In genomic region chr17:8060274-8060673, GRCh38 we compare ENCODE assay signal across 8 cellular contexts. TPM values are rescaled to one million over a fixed set of nuclear protein-coding genes. Genes with fewer than 3 reads are reported as not detected.
DNase-seq lines count a peak whose midpoint lies in the region; ATAC-seq and TF ChIP-seq lines count a peak whose summit lies in the region.

No MANE protein-coding gene starts in this region.

- H3K27ac ChIP-seq in heart right ventricle = no peak overlapping the region

- DNase-seq in DMS79 (lab: John Stamatoyannopoulos, UW) (peak; percentile 51), Kasumi-1 (lab: John Stamatoyannopoulos, UW) (peak; percentile 24 to 34), SHP77 treated with DMSO at 0.1 percent for 48 hours (lab: John Stamatoyannopoulos, UW) (peak; percentile 83), adipocyte (ENCODE audit: low read depth) (peak; percentile 93), heart right ventricle (peak in 1 of 2 donors; percentile 66), retina (peak; percentile 83)

- TF ChIP-seq CTCF in heart right ventricle (IDR thresholded peaks at IDR 0.05) = peak; percentile 40 to 85 (median 76)

- intact Hi-C loops in heart right ventricle (cut with DNase I) = loop anchor here in 2 of 10 donors (5.0 kb wide), 2 partner anchors 52 to 242 kb away; no protein-coding TSS in a partner anchor

- H3K4me1 ChIP-seq in adipocyte (ENCODE audit: control insufficient read depth, insufficient read depth, low read length) (peaks cover 26% of the 10 kb centered on the region), heart right ventricle (peaks cover 0 to 42% (median 7%) of the 10 kb centered on the region in 9 donors)

- H3K9me3 ChIP-seq in adipocyte (ENCODE audit: control insufficient read depth, low read length) (no peaks in the 10 kb centered on the region), heart right ventricle (no peaks in the 10 kb centered on the region)

- H3K36me3 ChIP-seq in adipocyte (ENCODE audit: control insufficient read depth, insufficient read depth, low read length, severe bottlenecking) (no peaks in the 10 kb centered on the region), heart right ventricle (no peaks in the 10 kb centered on the region)

- H3K4me3 ChIP-seq in adipocyte (ENCODE audit: low read length) (no peak overlapping the region), heart right ventricle (no peak overlapping the region)

- WGBS in heart right ventricle, 2 donors = 6 to 7% methylated on average over 10 of the region's 10 CpGs

- no peak overlapping the region for H3K9ac ChIP-seq in adipocyte (ENCODE audit: low read length)

- peaks cover 59% of the 10 kb centered on the region for H3K27me3 ChIP-seq in adipocyte (replicated peaks; ENCODE audit: control insufficient read depth, insufficient read depth, low read length)
- peaks cover 7 to 95% (median 79%) of the 10 kb centered on the region in 7 donors for H3K27me3 ChIP-seq in heart right ventricle

- ATAC-seq in heart right ventricle (peak in 6 of 8 donors; percentile 32 to 65 (median 51)), HG03378 (IDR thresholded peaks at IDR 0.05; ENCODE audit: unreplicated experiment) (no peak), HG02642 (IDR thresholded peaks at IDR 0.05; ENCODE audit: poor library complexity, unreplicated experiment) (no peak)

RNA-seq across cellular contexts. Expression of gene ALOX15B, which starts 21.4 kb away (rescaled TPM):
- total RNA-seq in heart right ventricle = under 1 TPM in 4 of 10 donors, not detected in 6; 0.10 to 0.76 (median 0.15) TPM
- polyA plus RNA-seq in heart right ventricle = 1 to 10 TPM in 1 of 2 donors, under 1 TPM in 1; 0.37 to 1.3 TPM

RNA-seq across cellular contexts. Expression of gene ALOX12B, which starts 27.2 kb away (rescaled TPM):
- total RNA-seq in heart right ventricle = not detected
- polyA plus RNA-seq in heart right ventricle = not detected

RNA-seq across cellular contexts. Expression of gene GUCY2D, which starts 57.9 kb away (rescaled TPM):
- under 1 TPM in 6 of 10 donors, not detected in 4; 0.06 to 0.69 (median 0.36) TPM for total RNA-seq in heart right ventricle
- not detected for polyA plus RNA-seq in heart right ventricle

RNA-seq across cellular contexts. Expression of gene ALOXE3, which starts 58.0 kb away (rescaled TPM):
- total RNA-seq in heart right ventricle = not detected
- polyA plus RNA-seq in heart right ventricle = under 1 TPM in 1 of 2 donors, not detected in 1; 0.09 TPM

Comparison
In these comparisons a context has a peak if more than half of its experiments do, and no peak if none do; other contexts are left out.
1. ATAC-seq: peak in heart right ventricle (6 of 8); none in HG03378 (single experiment) and HG02642 (single experiment).